ENCODE assay signal across 8 cellular contexts in the genomic region with DNA sequence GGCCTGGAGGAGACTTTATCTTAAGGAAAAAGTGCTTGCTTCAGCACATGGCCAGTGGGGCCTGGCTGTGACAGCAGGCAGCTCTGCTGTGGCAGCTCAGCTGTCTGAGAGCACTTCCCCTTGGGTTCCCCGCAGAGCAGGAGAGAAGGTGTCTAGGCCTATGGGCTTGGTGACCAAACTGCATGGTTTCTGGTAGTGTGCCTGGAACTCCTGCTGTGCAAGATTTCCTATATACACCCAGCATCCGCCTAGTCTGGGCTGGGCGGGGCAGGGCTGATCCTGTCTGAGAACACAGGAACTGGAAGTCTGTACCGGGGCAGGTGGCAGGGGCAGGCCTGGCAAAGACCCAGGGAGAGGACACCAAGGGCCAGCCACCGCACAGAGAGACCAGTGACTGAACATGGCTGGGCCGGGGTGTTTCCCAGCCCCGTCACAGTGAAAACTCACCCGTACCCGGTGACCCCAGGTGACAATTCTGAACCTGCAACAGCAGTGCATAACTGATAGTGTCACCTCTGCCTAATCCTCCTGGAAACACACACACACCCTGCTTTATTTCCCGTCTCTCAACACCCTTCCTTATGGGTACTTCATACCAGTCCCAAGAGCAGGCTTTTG. TPM values are rescaled to one million over a fixed set of nuclear protein-coding genes. Genes with fewer than 3 reads are reported as not detected.
A peak's percentile ranks its signal among the peaks of the same experiment; 100 is the strongest.
DNase-seq lines count a peak whose midpoint lies in the region; ATAC-seq, FAIRE-seq and TF ChIP-seq lines count a peak whose summit lies in the region.

No MANE protein-coding gene starts in this region.

- peaks cover 56 to 62% (median 56%) of the 10 kb centered on the region in 3 donors for H3K4me1 ChIP-seq in skeletal muscle tissue (ENCODE audit: control insufficient read depth in 3 of 3, insufficient read depth in 3 of 3, low read length in 3 of 3)

- peak; percentile 29 for ATAC-seq in GM19468 (IDR thresholded peaks at IDR 0.05; ENCODE audit: extremely low read depth, unreplicated experiment)
- peak in 2 of 4 experiments; percentile 50 to 68 for ATAC-seq in T-cell (replicated peaks in 1 of 4)

- H3K27me3 Mint-ChIP-seq in T-cell: no peaks in the 10 kb centered on the region
- H3K27me3 Mint-ChIP-seq in glutamatergic neuron (ENCODE audit: unreplicated experiment): peaks cover 7% of the 10 kb centered on the region

- CTCF ChIA-PET in T-cell (lab: Charles Lee): no interaction called here

- TF ChIP-seq CTCF in GM06990 (IDR thresholded peaks at IDR 0.05; ENCODE audit: insufficient read depth, low read length, poor library complexity, severe bottlenecking) (no peak), HL-60 (IDR thresholded peaks at IDR 0.05; ENCODE audit: insufficient read depth, low read length) (no peak), glutamatergic neuron (IDR thresholded peaks at IDR 0.05; ENCODE audit: partially characterized antibody, unreplicated experiment) (no peak)

- no peaks in the 10 kb centered on the region for H3K9me3 ChIP-seq in skeletal muscle tissue (ENCODE audit: control insufficient read depth in 3 of 3, low read length in 3 of 3)

- H3K36me3 ChIP-seq in GM06990 (ENCODE audit: control insufficient read depth, insufficient read depth, low read length) (no peaks in the 10 kb centered on the region), skeletal muscle tissue (ENCODE audit: control insufficient read depth in 3 of 3, insufficient read depth in 3 of 3, low read length in 3 of 3) (no peaks in the 10 kb centered on the region)

- DNase-seq in GM06990 (ENCODE audit: extremely low read depth, insufficient read length) (peak; percentile 66), HL-60 (ENCODE audit: low read depth in 1 of 2, low spot score in 1 of 2) (peak; percentile 49 to 94), T-cell (peak in 27 of 34 experiments; percentile 1 to 56 (median 9)), glutamatergic neuron (no peak), frontal cortex (ENCODE audit: low spot score in 2 of 2) (no peak), NCI-H524 treated with DMSO at 0.1 percent for 48 hours (lab: John Stamatoyannopoulos, UW) (no peak)

- no peak overlapping the region for H3K4me3 Mint-ChIP-seq in T-cell
- H3K4me3 Mint-ChIP-seq in glutamatergic neuron (ENCODE audit: unreplicated experiment): no peak overlapping the region

- POLR2A ChIA-PET in T-cell (lab: Charles Lee): no interaction called here

- no peaks in the 10 kb centered on the region for H3K27me3 ChIP-seq in GM06990 (replicated peaks; ENCODE audit: control insufficient read depth, insufficient read depth, low read length)
- H3K27me3 ChIP-seq in HL-60 (ENCODE audit: insufficient read depth, poor library complexity, severe bottlenecking): no peaks in the 10 kb centered on the region
- no peaks in the 10 kb centered on the region for H3K27me3 ChIP-seq in skeletal muscle tissue (ENCODE audit: control insufficient read depth in 3 of 3, insufficient read depth in 3 of 3, low read length in 3 of 3)

- H3K4me3 ChIP-seq in GM06990 (replicated peaks; ENCODE audit: low read depth, low read length) (no peak overlapping the region), HL-60 (replicated peaks; ENCODE audit: insufficient read depth, low read length) (no peak overlapping the region), skeletal muscle tissue (ENCODE audit: low read length in 3 of 3) (no peak overlapping the region)

- H3K9ac ChIP-seq in skeletal muscle tissue (ENCODE audit: low read depth in 1 of 3, low read length in 3 of 3): peak overlapping the region; percentile 3 to 34 (median 12)

- H3K27ac Mint-ChIP-seq in T-cell: peak overlapping the region; percentile 64 to 76
- H3K27ac Mint-ChIP-seq in glutamatergic neuron (ENCODE audit: unreplicated experiment): peak overlapping the region; percentile 83

- FAIRE-seq in frontal cortex (lab: Jason Lieb, UNC): no peak

- H3K36me3 Mint-ChIP-seq in T-cell (no peaks in the 10 kb centered on the region), glutamatergic neuron (ENCODE audit: unreplicated experiment) (no peaks in the 10 kb centered on the region)

- H3K4me1 Mint-ChIP-seq in T-cell (peaks cover 34 to 62% (median 35%) of the 10 kb centered on the region in 3 donors), glutamatergic neuron (ENCODE audit: low read depth, unreplicated experiment) (peaks cover 56% of the 10 kb centered on the region)

- H3K9me3 Mint-ChIP-seq in T-cell: no peaks in the 10 kb centered on the region
- peaks cover 15% of the 10 kb centered on the region for H3K9me3 Mint-ChIP-seq in glutamatergic neuron (ENCODE audit: unreplicated experiment)

- peak overlapping the region; percentile 49 for H3K27ac ChIP-seq in HL-60 (replicated peaks)
- H3K27ac ChIP-seq in skeletal muscle tissue (ENCODE audit: low read depth, low read length): peak overlapping the region; percentile 50

RNA-seq across cellular contexts. Expression of a gene that starts 39.3 kb away (rescaled TPM):
- total RNA-seq in T-cell: 10 to 100 TPM; 33.0 to 39.3 (median 33.8) TPM
- 120 TPM for total RNA-seq in glutamatergic neuron (ENCODE audit: unreplicated experiment)
- 69.4 TPM for total RNA-seq in skeletal muscle tissue
- 167 TPM for total RNA-seq in frontal cortex

RNA-seq across cellular contexts. Expression of a gene that starts 41.4 kb away (rescaled TPM):
- total RNA-seq in T-cell (not detected), glutamatergic neuron (ENCODE audit: unreplicated experiment) (1.8 TPM), skeletal muscle tissue (0.52 TPM), frontal cortex (0.41 TPM)

Comparison
In these comparisons a context has a peak if more than half of its experiments do, and no peak if none do; other contexts are left out.
1. DNase-seq: peak in GM06990 (single experiment), HL-60 (2 of 2) and T-cell (27 of 34); none in glutamatergic neuron (single experiment), frontal cortex (0 of 2) and NCI-H524 treated with DMSO at 0.1 percent for 48 hours (single experiment).